ENCODE assay signal across 8 cellular contexts in the genomic region with DNA sequence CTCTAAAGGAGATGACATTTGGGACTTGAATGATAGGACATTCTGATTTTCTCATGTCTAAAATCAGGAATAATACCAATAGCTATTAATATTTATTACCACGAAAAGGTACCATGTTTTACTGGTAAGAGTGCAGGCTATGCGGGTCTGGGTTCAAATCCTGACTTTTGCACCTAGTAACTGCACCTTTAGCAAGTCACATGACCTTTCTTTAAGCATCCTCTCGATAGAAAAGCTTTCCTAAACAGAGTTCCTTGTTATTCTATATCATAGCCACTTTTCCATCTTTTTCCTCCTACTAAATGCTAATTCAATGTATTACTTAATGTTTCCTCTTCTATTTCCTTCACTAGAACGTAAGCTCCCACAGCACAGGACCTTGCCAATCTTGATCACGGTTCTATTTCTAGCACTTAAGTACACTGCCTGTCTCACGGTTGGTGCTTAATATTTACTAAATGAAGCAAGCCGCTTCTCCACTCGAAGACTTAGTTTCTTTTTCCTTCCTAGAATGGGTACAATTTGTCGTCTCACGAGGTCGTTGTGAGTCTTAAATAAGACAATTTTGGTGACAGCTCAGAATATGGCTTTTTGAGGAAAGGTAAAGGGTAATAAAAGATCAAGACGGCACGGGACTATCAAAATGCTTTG. TPM values are rescaled to one million over a fixed set of nuclear protein-coding genes. Genes with fewer than 3 reads are reported as not detected.
DNase-seq lines count a peak whose midpoint lies in the region; ATAC-seq and TF ChIP-seq lines count a peak whose summit lies in the region.

No MANE protein-coding gene starts in this region.

- peaks cover 7% of the 10 kb centered on the region for H3K27me3 Mint-ChIP-seq in GM23338 (ENCODE audit: insufficient read depth, low read depth, poor library complexity)

- H3K79me2 ChIP-seq in GM23338 (replicated peaks; ENCODE audit: insufficient read depth) = peaks cover 53% of the 10 kb centered on the region
- H3K79me2 ChIP-seq in trophoblast cell (ENCODE audit: control insufficient read depth, insufficient read depth, low read length, poor library complexity) = peaks cover 3% of the 10 kb centered on the region

- no peaks in the 10 kb centered on the region for H3K9me3 ChIP-seq in SK-N-MC (ENCODE audit: low read depth, low read length)
- H3K9me3 ChIP-seq in trophoblast cell (ENCODE audit: insufficient read depth, low read depth, low read length) = no peaks in the 10 kb centered on the region

- H4K12ac ChIP-seq in trophoblast cell (ENCODE audit: low read depth, low read length) = no peak overlapping the region

- H3K4me2 ChIP-seq in GM23338 (peak overlapping the region; percentile 97), trophoblast cell (ENCODE audit: low read length) (peak overlapping the region; percentile 82)

- H3K4me3 Mint-ChIP-seq in GM23338 = peak overlapping the region; percentile 97

- H3K27ac Mint-ChIP-seq in GM23338 = peak overlapping the region; percentile 99

- H4K91ac ChIP-seq in trophoblast cell (ENCODE audit: low read depth, low read length) = peak overlapping the region; percentile 39

- H3K27ac ChIP-seq in GM23338 (ENCODE audit: low read depth) = peak overlapping the region; percentile 74; the same call in 1 of the 2 replicates
- H3K27ac ChIP-seq in SK-N-MC = 0 out of 2 replicates have a peak overlapping the region, but pooled peaks have one; percentile 42
- no peak overlapping the region for H3K27ac ChIP-seq in trophoblast cell (ENCODE audit: low read depth, low read length)

- H2BK120ac ChIP-seq in trophoblast cell (ENCODE audit: insufficient read depth, low read length, poor library complexity) = no peak overlapping the region

- H3F3A ChIP-seq in GM23338 (replicated peaks; ENCODE audit: low read depth) = 0 out of 2 replicates have a peak, but pooled peaks cover 2% of the 10 kb centered on the region

- H3K18ac ChIP-seq in trophoblast cell (ENCODE audit: low read length) = no peak overlapping the region

- peaks cover 20% of the 10 kb centered on the region; the same call in 2 of the 3 replicates for H3K36me3 Mint-ChIP-seq in GM23338 (ENCODE audit: low read depth)

- no CpG with 5 or more reads among the region's 13 CpGs for WGBS in trophoblast cell (ENCODE audit: extremely low coverage, insufficient coverage, insufficient read length)

- H3K27me3 ChIP-seq in GM23338 (ENCODE audit: insufficient read depth) (no peaks in the 10 kb centered on the region), trophoblast cell (ENCODE audit: insufficient read depth, low read length) (no peaks in the 10 kb centered on the region)

- peaks cover 10% of the 10 kb centered on the region for H3K79me1 ChIP-seq in trophoblast cell (ENCODE audit: low read length)

- H3K23ac ChIP-seq in trophoblast cell (ENCODE audit: low read length) = no peak overlapping the region

- peak overlapping the region; percentile 91 for H3K9ac ChIP-seq in SK-N-MC (ENCODE audit: insufficient read length)
- peak overlapping the region; percentile 84 for H3K9ac ChIP-seq in trophoblast cell (ENCODE audit: low read length)

- H4K8ac ChIP-seq in trophoblast cell (ENCODE audit: low read depth, low read length) = peak overlapping the region; percentile 58

- H3K14ac ChIP-seq in trophoblast cell (ENCODE audit: low read length) = no peak overlapping the region

- H2AFZ ChIP-seq in GM23338 (peak overlapping the region; percentile 89), trophoblast cell (ENCODE audit: insufficient read depth, low read length, poor library complexity) (no peak overlapping the region)

- H3K4me1 Mint-ChIP-seq in GM23338 = peaks cover 14% of the 10 kb centered on the region

- H2BK5ac ChIP-seq in trophoblast cell (ENCODE audit: low read depth, low read length, poor library complexity) = no peak overlapping the region

- no peaks in the 10 kb centered on the region for H3K9me2 ChIP-seq in GM23338 (ENCODE audit: insufficient read depth)

- no peak for TF ChIP-seq CTCF in GM23338 (conservative IDR thresholded peaks at IDR 0.05; ENCODE audit: low read depth in 2 of 2)

- ATAC-seq in GM23338 (no peak), GM19452 (IDR thresholded peaks at IDR 0.05; ENCODE audit: unreplicated experiment) (no peak), HG02840 (IDR thresholded peaks at IDR 0.05; ENCODE audit: low FRiP score, unreplicated experiment) (no peak)

- H2AK5ac ChIP-seq in trophoblast cell (ENCODE audit: low read length) = no peak overlapping the region

- DNase-seq in GM23338 (ENCODE audit: low spot score) = no peak
- DNase-seq in SK-N-MC (ENCODE audit: low read depth, low spot score) = no peak
- DNase-seq in fibroblast of gingiva (ENCODE audit: low read depth) = peak; percentile 2
- DNase-seq in trophoblast cell = peak in 1 of 2 donors; percentile 10
- DNase-seq in SHP77 treated with DMSO at 0.1 percent for 48 hours (lab: John Stamatoyannopoulos, UW) = no peak
- no peak for DNase-seq in NCI-H2029 treated with DMSO at 0.1 percent for 48 hours (lab: John Stamatoyannopoulos, UW)

- H3K36me3 ChIP-seq in GM23338 (ENCODE audit: insufficient read depth) (peaks cover 8% of the 10 kb centered on the region; the same call in 1 of the 2 replicates), SK-N-MC (ENCODE audit: insufficient read depth, low read length) (peaks cover 27% of the 10 kb centered on the region), trophoblast cell (ENCODE audit: control insufficient read depth in 1 of 2, insufficient read depth in 2 of 2, low read length in 2 of 2) (peaks cover 5% of the 10 kb centered on the region in 2 experiments)

- peak overlapping the region; percentile 56 for H3K4ac ChIP-seq in trophoblast cell (ENCODE audit: low read depth, low read length)

- H3K4me3 ChIP-seq in GM23338 (peak overlapping the region; percentile 69), SK-N-MC (peak overlapping the region; percentile 88), trophoblast cell (ENCODE audit: low read depth, low read length) (peak overlapping the region; percentile 80)

- H3K9me3 Mint-ChIP-seq in GM23338 = no peaks in the 10 kb centered on the region

- no peak overlapping the region for H2BK12ac ChIP-seq in trophoblast cell (ENCODE audit: low read length)

- no peaks in the 10 kb centered on the region for H4K20me1 ChIP-seq in GM23338 (replicated peaks; ENCODE audit: insufficient read depth)

- H3K4me1 ChIP-seq in GM23338 (ENCODE audit: insufficient read depth) = peaks cover 14% of the 10 kb centered on the region; the same call in 1 of the 2 replicates
- no peaks in the 10 kb centered on the region for H3K4me1 ChIP-seq in trophoblast cell (ENCODE audit: control insufficient read depth in 1 of 2, insufficient read depth in 2 of 2, low read length in 2 of 2)

TF ChIP-seq in GM23338, 12 proteins besides CTCF, POLR2A, EP300 and RAD21 (continues in another document):
- no peak for TF ChIP-seq EZH2 (IDR thresholded peaks at IDR 0.05; ENCODE audit: low read depth, unreplicated experiment)
- no peak for TF ChIP-seq ETS1 (IDR thresholded peaks at IDR 0.05)
- no peak for TF ChIP-seq ZNF331 (CRISPR knock-in tag; IDR thresholded peaks at IDR 0.05; ENCODE audit: low read depth)
- TF ChIP-seq POLR2AphosphoS5 (IDR thresholded peaks at IDR 0.05; ENCODE audit: low read depth) = no peak
- TF ChIP-seq ZNF114 (CRISPR knock-in tag; IDR thresholded peaks at IDR 0.05) = no peak
- TF ChIP-seq EZH2phosphoT487 (IDR thresholded peaks at IDR 0.05; ENCODE audit: unreplicated experiment) = no peak
- no peak for TF ChIP-seq STAT1 (IDR thresholded peaks at IDR 0.05; ENCODE audit: unreplicated experiment)
- TF ChIP-seq CREB1 (CRISPR knock-in tag; IDR thresholded peaks at IDR 0.05; ENCODE audit: low read depth) = no peak

RNA-seq across cellular contexts. Expression of gene RBM18, which starts 0.8 kb away (rescaled TPM):
- 9.3 and 9.9 TPM in 2 replicates for total RNA-seq in GM23338 (2014; rRNA removed; shearing (Covaris generic))
- polyA plus RNA-seq in GM23338 (2016; fragmentation: Nextera tagmentation; extraction: Ambion mirVana) = 23.2 and 25.5 TPM in 2 replicates
- polyA plus RNA-seq in trophoblast cell (2013) = 13.9 and 15.2 TPM in 2 replicates

RNA-seq across cellular contexts. Expression of gene MRRF, which starts 0.9 kb away (rescaled TPM):
- total RNA-seq in GM23338 (2014; rRNA removed; shearing (Covaris generic)) = 31.5 and 32.7 TPM in 2 replicates
- polyA plus RNA-seq in GM23338 (2016; fragmentation: Nextera tagmentation; extraction: Ambion mirVana) = 25.1 and 27.8 TPM in 2 replicates
- polyA plus RNA-seq in trophoblast cell (2013) = 27.8 and 29.1 TPM in 2 replicates

RNA-seq across cellular contexts. Expression of gene LHX6, which starts 35.1 kb away (rescaled TPM):
- total RNA-seq in GM23338 (2014; rRNA removed; shearing (Covaris generic)) = 1.0 and 1.3 TPM in 2 replicates
- 1.2 and 1.3 TPM in 2 replicates for polyA plus RNA-seq in GM23338 (2016; fragmentation: Nextera tagmentation; extraction: Ambion mirVana)
- polyA plus RNA-seq in trophoblast cell (2013) = 0.04 and 0.07 TPM in 2 replicates
